ENCODE assay signal across 1 cellular context in genomic region chr4:124537971-124538370, GRCh38.
TF ChIP-seq lines count a peak whose summit lies in the region.

No MANE protein-coding gene starts in this region.

TF ChIP-seq in HepG2, 621 proteins besides CTCF, POLR2A, EP300 and RAD21 (continued from another document):
- TF ChIP-seq MXD3 (CRISPR knock-in tag; IDR thresholded peaks at IDR 0.05) (no peak), KDM3A (CRISPR knock-in tag; IDR thresholded peaks at IDR 0.05; ENCODE audit: low read depth) (no peak)
TF ChIP-seq in HepG2: peak in this region for 15.
